Comparison of ENCODE assay signal across 1 cellular context in the genomic region with DNA sequence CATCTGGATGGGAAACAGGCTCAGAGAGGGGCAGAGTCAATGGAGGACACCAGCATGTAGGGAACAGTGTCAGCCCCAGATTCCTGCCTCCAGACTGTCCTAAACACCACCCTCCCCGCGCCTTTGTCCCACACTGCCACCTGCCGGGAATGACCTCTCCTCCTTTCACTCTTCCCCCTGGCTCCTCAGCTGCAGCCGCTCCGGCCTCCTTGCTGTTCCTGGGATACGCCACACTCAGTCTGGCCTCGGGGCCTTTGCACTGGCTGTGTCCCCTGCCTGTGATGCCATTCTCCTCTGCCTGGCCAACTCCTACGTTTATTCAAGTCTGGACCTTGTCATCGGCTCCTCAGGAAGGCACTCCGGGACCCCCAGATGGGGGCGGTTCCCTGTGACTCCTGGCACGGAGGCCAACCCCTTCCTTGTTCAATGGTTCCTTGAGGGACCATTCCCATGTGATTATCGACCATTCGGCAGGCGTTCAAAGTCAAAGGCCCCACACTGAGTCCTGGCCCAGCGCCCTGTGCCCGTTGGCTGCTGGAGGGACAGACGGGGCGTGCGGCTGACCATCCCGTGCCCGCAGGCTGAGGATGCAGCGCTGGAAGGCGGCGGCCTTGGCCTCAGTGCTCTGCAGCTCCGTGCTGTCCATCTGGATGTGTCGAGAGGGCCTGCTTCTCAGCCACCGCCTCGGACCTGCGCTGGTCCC.
A peak's percentile ranks its signal among the peaks of the same experiment; 100 is the strongest.
TF ChIP-seq lines count a peak whose summit lies in the region.

No MANE protein-coding gene starts in this region.

TF ChIP-seq in HepG2, 621 proteins besides CTCF, POLR2A, EP300 and RAD21 (continued from another document):
- TF ChIP-seq, protein P1, sequence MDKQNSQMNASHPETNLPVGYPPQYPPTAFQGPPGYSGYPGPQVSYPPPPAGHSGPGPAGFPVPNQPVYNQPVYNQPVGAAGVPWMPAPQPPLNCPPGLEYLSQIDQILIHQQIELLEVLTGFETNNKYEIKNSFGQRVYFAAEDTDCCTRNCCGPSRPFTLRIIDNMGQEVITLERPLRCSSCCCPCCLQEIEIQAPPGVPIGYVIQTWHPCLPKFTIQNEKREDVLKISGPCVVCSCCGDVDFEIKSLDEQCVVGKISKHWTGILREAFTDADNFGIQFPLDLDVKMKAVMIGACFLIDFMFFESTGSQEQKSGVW (CRISPR knock-in tag; IDR thresholded peaks at IDR 0.05; ENCODE audit: borderline replicate concordance): no peak
- TF ChIP-seq, protein P2, sequence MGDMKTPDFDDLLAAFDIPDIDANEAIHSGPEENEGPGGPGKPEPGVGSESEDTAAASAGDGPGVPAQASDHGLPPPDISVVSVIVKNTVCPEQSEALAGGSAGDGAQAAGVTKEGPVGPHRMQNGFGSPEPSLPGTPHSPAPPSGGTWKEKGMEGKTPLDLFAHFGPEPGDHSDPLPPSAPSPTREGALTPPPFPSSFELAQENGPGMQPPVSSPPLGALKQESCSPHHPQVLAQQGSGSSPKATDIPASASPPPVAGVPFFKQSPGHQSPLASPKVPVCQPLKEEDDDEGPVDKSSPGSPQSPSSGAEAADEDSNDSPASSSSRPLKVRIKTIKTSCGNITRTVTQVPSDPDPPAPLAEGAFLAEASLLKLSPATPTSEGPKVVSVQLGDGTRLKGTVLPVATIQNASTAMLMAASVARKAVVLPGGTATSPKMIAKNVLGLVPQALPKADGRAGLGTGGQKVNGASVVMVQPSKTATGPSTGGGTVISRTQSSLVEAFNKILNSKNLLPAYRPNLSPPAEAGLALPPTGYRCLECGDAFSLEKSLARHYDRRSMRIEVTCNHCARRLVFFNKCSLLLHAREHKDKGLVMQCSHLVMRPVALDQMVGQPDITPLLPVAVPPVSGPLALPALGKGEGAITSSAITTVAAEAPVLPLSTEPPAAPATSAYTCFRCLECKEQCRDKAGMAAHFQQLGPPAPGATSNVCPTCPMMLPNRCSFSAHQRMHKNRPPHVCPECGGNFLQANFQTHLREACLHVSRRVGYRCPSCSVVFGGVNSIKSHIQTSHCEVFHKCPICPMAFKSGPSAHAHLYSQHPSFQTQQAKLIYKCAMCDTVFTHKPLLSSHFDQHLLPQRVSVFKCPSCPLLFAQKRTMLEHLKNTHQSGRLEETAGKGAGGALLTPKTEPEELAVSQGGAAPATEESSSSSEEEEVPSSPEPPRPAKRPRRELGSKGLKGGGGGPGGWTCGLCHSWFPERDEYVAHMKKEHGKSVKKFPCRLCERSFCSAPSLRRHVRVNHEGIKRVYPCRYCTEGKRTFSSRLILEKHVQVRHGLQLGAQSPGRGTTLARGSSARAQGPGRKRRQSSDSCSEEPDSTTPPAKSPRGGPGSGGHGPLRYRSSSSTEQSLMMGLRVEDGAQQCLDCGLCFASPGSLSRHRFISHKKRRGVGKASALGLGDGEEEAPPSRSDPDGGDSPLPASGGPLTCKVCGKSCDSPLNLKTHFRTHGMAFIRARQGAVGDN (CRISPR knock-in tag; IDR thresholded peaks at IDR 0.05): peak; percentile 42
- TF ChIP-seq ERF (CRISPR knock-in tag; IDR thresholded peaks at IDR 0.05): 0 out of 2 replicates have a peak, but pooled peaks have one; percentile 27
- TF ChIP-seq TCF12 (IDR thresholded peaks at IDR 0.05): no peak
- no peak for TF ChIP-seq TCF12 (CRISPR knock-in tag; IDR thresholded peaks at IDR 0.05)
- TF ChIP-seq, protein P3, sequence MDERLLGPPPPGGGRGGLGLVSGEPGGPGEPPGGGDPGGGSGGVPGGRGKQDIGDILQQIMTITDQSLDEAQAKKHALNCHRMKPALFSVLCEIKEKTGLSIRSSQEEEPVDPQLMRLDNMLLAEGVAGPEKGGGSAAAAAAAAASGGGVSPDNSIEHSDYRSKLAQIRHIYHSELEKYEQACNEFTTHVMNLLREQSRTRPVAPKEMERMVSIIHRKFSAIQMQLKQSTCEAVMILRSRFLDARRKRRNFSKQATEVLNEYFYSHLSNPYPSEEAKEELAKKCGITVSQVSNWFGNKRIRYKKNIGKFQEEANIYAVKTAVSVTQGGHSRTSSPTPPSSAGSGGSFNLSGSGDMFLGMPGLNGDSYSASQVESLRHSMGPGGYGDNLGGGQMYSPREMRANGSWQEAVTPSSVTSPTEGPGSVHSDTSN (CRISPR knock-in tag; IDR thresholded peaks at IDR 0.05): no peak
- TF ChIP-seq ZNF777 (CRISPR knock-in tag; IDR thresholded peaks at IDR 0.05): peak; percentile 55; the same call in 1 of the 2 replicates
- peak; percentile 57 for TF ChIP-seq AGO2 (optimal IDR thresholded peaks at IDR 0.05; ENCODE audit: low read depth, low read length)
- no peak for TF ChIP-seq SP2 (CRISPR knock-in tag; IDR thresholded peaks at IDR 0.05)
- TF ChIP-seq SP1 (IDR thresholded peaks at IDR 0.05): no peak
- no peak for TF ChIP-seq SP1 (CRISPR knock-in tag; IDR thresholded peaks at IDR 0.05)
- no peak for TF ChIP-seq ZFP37 (CRISPR knock-in tag; IDR thresholded peaks at IDR 0.05; ENCODE audit: borderline replicate concordance)
- TF ChIP-seq ZMAT3 (CRISPR knock-in tag; conservative IDR thresholded peaks at IDR 0.05): no peak
- no peak for TF ChIP-seq HHEX (CRISPR knock-in tag; IDR thresholded peaks at IDR 0.05)
- TF ChIP-seq, protein P4, sequence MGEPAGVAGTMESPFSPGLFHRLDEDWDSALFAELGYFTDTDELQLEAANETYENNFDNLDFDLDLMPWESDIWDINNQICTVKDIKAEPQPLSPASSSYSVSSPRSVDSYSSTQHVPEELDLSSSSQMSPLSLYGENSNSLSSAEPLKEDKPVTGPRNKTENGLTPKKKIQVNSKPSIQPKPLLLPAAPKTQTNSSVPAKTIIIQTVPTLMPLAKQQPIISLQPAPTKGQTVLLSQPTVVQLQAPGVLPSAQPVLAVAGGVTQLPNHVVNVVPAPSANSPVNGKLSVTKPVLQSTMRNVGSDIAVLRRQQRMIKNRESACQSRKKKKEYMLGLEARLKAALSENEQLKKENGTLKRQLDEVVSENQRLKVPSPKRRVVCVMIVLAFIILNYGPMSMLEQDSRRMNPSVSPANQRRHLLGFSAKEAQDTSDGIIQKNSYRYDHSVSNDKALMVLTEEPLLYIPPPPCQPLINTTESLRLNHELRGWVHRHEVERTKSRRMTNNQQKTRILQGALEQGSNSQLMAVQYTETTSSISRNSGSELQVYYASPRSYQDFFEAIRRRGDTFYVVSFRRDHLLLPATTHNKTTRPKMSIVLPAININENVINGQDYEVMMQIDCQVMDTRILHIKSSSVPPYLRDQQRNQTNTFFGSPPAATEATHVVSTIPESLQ (CRISPR knock-in tag; conservative IDR thresholded peaks at IDR 0.05): no peak
- TF ChIP-seq IRX3 (CRISPR knock-in tag; IDR thresholded peaks at IDR 0.05; ENCODE audit: borderline replicate concordance, low read depth): no peak
- no peak for TF ChIP-seq SP5 (CRISPR knock-in tag; IDR thresholded peaks at IDR 0.05; ENCODE audit: borderline replicate concordance, low read depth)
- TF ChIP-seq ZNF792 (CRISPR knock-in tag; IDR thresholded peaks at IDR 0.05): no peak
- peak; percentile 62; the same call in 1 of the 2 replicates for TF ChIP-seq ZNF776 (CRISPR knock-in tag; IDR thresholded peaks at IDR 0.05)
- TF ChIP-seq ZNF768 (CRISPR knock-in tag; IDR thresholded peaks at IDR 0.05): peak; percentile 94
- TF ChIP-seq STAG1 (CRISPR knock-in tag; IDR thresholded peaks at IDR 0.05): peak; percentile 62
- no peak for TF ChIP-seq ZBTB7A (CRISPR knock-in tag; IDR thresholded peaks at IDR 0.05)
- TF ChIP-seq, protein P5, sequence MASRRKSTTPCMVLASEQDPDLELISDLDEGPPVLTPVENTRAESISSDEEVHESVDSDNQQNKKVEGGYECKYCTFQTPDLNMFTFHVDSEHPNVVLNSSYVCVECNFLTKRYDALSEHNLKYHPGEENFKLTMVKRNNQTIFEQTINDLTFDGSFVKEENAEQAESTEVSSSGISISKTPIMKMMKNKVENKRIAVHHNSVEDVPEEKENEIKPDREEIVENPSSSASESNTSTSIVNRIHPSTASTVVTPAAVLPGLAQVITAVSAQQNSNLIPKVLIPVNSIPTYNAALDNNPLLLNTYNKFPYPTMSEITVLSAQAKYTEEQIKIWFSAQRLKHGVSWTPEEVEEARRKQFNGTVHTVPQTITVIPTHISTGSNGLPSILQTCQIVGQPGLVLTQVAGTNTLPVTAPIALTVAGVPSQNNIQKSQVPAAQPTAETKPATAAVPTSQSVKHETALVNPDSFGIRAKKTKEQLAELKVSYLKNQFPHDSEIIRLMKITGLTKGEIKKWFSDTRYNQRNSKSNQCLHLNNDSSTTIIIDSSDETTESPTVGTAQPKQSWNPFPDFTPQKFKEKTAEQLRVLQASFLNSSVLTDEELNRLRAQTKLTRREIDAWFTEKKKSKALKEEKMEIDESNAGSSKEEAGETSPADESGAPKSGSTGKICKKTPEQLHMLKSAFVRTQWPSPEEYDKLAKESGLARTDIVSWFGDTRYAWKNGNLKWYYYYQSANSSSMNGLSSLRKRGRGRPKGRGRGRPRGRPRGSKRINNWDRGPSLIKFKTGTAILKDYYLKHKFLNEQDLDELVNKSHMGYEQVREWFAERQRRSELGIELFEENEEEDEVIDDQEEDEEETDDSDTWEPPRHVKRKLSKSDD (CRISPR knock-in tag; IDR thresholded peaks at IDR 0.05; ENCODE audit: low read depth): no peak
- peak; percentile 24 for TF ChIP-seq TEAD3 (CRISPR knock-in tag; optimal IDR thresholded peaks at IDR 0.05; ENCODE audit: borderline replicate concordance)
- TF ChIP-seq, protein P6, sequence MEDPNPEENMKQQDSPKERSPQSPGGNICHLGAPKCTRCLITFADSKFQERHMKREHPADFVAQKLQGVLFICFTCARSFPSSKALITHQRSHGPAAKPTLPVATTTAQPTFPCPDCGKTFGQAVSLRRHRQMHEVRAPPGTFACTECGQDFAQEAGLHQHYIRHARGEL (CRISPR knock-in tag; IDR thresholded peaks at IDR 0.05): peak; percentile 54; the same call in 1 of the 2 replicates
- no peak for TF ChIP-seq IKZF1 (IDR thresholded peaks at IDR 0.05)
- TF ChIP-seq, protein P7, sequence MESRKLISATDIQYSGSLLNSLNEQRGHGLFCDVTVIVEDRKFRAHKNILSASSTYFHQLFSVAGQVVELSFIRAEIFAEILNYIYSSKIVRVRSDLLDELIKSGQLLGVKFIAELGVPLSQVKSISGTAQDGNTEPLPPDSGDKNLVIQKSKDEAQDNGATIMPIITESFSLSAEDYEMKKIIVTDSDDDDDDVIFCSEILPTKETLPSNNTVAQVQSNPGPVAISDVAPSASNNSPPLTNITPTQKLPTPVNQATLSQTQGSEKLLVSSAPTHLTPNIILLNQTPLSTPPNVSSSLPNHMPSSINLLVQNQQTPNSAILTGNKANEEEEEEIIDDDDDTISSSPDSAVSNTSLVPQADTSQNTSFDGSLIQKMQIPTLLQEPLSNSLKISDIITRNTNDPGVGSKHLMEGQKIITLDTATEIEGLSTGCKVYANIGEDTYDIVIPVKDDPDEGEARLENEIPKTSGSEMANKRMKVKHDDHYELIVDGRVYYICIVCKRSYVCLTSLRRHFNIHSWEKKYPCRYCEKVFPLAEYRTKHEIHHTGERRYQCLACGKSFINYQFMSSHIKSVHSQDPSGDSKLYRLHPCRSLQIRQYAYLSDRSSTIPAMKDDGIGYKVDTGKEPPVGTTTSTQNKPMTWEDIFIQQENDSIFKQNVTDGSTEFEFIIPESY (CRISPR knock-in tag; IDR thresholded peaks at IDR 0.05): peak; percentile 61; the same call in 1 of the 2 replicates
- TF ChIP-seq, protein P8, sequence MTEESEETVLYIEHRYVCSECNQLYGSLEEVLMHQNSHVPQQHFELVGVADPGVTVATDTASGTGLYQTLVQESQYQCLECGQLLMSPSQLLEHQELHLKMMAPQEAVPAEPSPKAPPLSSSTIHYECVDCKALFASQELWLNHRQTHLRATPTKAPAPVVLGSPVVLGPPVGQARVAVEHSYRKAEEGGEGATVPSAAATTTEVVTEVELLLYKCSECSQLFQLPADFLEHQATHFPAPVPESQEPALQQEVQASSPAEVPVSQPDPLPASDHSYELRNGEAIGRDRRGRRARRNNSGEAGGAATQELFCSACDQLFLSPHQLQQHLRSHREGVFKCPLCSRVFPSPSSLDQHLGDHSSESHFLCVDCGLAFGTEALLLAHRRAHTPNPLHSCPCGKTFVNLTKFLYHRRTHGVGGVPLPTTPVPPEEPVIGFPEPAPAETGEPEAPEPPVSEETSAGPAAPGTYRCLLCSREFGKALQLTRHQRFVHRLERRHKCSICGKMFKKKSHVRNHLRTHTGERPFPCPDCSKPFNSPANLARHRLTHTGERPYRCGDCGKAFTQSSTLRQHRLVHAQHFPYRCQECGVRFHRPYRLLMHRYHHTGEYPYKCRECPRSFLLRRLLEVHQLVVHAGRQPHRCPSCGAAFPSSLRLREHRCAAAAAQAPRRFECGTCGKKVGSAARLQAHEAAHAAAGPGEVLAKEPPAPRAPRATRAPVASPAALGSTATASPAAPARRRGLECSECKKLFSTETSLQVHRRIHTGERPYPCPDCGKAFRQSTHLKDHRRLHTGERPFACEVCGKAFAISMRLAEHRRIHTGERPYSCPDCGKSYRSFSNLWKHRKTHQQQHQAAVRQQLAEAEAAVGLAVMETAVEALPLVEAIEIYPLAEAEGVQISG (CRISPR knock-in tag; IDR thresholded peaks at IDR 0.05): peak; percentile 29; the same call in 1 of the 2 replicates
- TF ChIP-seq KDM5B (CRISPR knock-in tag; IDR thresholded peaks at IDR 0.05; ENCODE audit: borderline replicate concordance): 0 out of 2 replicates have a peak, but pooled peaks have one; percentile 40
- TF ChIP-seq KDM2A (CRISPR knock-in tag; IDR thresholded peaks at IDR 0.05; ENCODE audit: borderline replicate concordance, low read depth): 0 out of 2 replicates have a peak, but pooled peaks have one; percentile 21
- TF ChIP-seq, protein P9, sequence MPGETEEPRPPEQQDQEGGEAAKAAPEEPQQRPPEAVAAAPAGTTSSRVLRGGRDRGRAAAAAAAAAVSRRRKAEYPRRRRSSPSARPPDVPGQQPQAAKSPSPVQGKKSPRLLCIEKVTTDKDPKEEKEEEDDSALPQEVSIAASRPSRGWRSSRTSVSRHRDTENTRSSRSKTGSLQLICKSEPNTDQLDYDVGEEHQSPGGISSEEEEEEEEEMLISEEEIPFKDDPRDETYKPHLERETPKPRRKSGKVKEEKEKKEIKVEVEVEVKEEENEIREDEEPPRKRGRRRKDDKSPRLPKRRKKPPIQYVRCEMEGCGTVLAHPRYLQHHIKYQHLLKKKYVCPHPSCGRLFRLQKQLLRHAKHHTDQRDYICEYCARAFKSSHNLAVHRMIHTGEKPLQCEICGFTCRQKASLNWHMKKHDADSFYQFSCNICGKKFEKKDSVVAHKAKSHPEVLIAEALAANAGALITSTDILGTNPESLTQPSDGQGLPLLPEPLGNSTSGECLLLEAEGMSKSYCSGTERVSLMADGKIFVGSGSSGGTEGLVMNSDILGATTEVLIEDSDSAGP (CRISPR knock-in tag; IDR thresholded peaks at IDR 0.05; ENCODE audit: borderline replicate concordance): peak; percentile 61; the same call in 1 of the 2 replicates
- TF ChIP-seq NR2F6 (IDR thresholded peaks at IDR 0.05): no peak
- TF ChIP-seq NR2F6 (CRISPR knock-in tag; IDR thresholded peaks at IDR 0.05): peak; percentile 8; the same call in 1 of the 2 replicates
- TF ChIP-seq FOXA3 (CRISPR knock-in tag; IDR thresholded peaks at IDR 0.05): 0 out of 2 replicates have a peak, but pooled peaks have one; percentile 8
- 0 out of 2 replicates have a peak, but pooled peaks have one; percentile 46 for TF ChIP-seq ZNF572 (CRISPR knock-in tag; IDR thresholded peaks at IDR 0.05)
- TF ChIP-seq SOX6 (IDR thresholded peaks at IDR 0.05): no peak
- TF ChIP-seq SOX6 (CRISPR knock-in tag; IDR thresholded peaks at IDR 0.05): 0 out of 2 replicates have a peak, but pooled peaks have one; percentile 15
TF ChIP-seq in HepG2: peak in this region for 31.
